Comparison of ENCODE assay signal across 13 cellular contexts in the genomic region with DNA sequence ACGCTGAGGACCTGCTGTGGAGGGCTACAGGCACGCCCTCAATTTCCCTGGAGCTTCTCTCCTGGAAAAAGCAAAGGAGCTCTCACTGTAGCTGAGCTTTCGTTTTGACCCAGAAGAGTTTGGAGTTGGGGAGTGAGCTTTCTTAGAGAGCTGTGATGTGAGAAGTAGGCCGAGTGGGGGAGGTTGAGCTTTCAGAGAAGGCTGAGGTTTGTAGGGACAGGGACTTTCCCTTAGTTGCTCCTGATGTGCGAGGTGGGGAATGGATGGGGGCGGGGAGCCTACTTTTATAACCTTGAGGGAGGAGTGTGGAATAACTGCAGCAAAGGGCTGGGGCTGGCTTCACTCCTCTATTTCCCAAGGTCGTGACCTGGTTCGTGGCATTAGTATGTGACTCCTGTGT. TPM values are rescaled to one million over a fixed set of nuclear protein-coding genes. Genes with fewer than 3 reads are reported as not detected.
DNase-seq lines count a peak whose midpoint lies in the region; ATAC-seq and TF ChIP-seq lines count a peak whose summit lies in the region.
"Had no signal": no experiment of that assay in that cellular context is flagged by ENCODE, and none has a peak within 500 bp of the region (broad histone marks: within the 10 kb centered on the region; RNA-seq: fewer than 3 reads in every experiment).

No MANE protein-coding gene starts in this region.

- H3K36me3 Mint-ChIP-seq in IgD-negative memory B cell (peaks cover 19% of the 10 kb centered on the region), memory B cell (peaks cover 34% of the 10 kb centered on the region)
- no peaks in the 10 kb centered on the region for H3K36me3 Mint-ChIP-seq in activated CD8-positive, alpha-beta memory T cell treated with anti-CD3 and anti-CD28 coated beads, Interleukin-2, amount 10 ng/mL, durations not matched to agents 7 days and 5 days

- peaks cover 0 to 11% (median 5%) of the 10 kb centered on the region in 4 donors for H3K36me3 ChIP-seq in esophagus muscularis mucosa
- no peaks in the 10 kb centered on the region for H3K36me3 ChIP-seq in thoracic aorta

- WGBS in esophagus muscularis mucosa: 45% methylated on average over 8 of the region's 8 CpGs

- no peak for TF ChIP-seq CTCF in esophagus muscularis mucosa (IDR thresholded peaks at IDR 0.05)
- no peak for TF ChIP-seq CTCF in thoracic aorta (IDR thresholded peaks at IDR 0.05)

- no peak for DNase-seq in esophagus muscularis mucosa (ENCODE audit: extremely low spot score)
- DNase-seq in memory B cell (ENCODE audit: low spot score in 2 of 2): no peak
- DNase-seq in thoracic aorta (ENCODE audit: low spot score): no peak
- no peak for DNase-seq in germinal center (ENCODE audit: low spot score)
- no peak for DNase-seq in activated CD8-positive, alpha-beta memory T cell treated with anti-CD3 and anti-CD28 coated beads, Interleukin-2, amount 10 ng/mL, durations not matched to agents 7 days and 5 days
- DNase-seq in foreskin melanocyte: no peak
- no peak for DNase-seq in NCI-H2171 treated with DMSO at 0.1 percent for 48 hours (lab: John Stamatoyannopoulos, UW)
- DNase-seq: activated CD8-positive, alpha-beta memory T cell treated with anti-CD3 and anti-CD28 coated beads, Interleukin-2, amount 50 U/mL, for 48 hours; DND-41; nucleus accumbens; stimulated activated naive CD4-positive, alpha-beta T cell treated with Interleukin-2 at 50 U/mL for 16 hours had no signal

- no peak for TF ChIP-seq POLR2A in esophagus muscularis mucosa (IDR thresholded peaks at IDR 0.05; ENCODE audit: low read depth)

- no peaks in the 10 kb centered on the region for H3K27me3 ChIP-seq in esophagus muscularis mucosa
- H3K27me3 ChIP-seq in thoracic aorta (replicated peaks; ENCODE audit: insufficient read depth): no peaks in the 10 kb centered on the region
- H3K27me3 ChIP-seq: SJSA1 had no signal

- H3K4me1 Mint-ChIP-seq in IgD-negative memory B cell: peaks cover 39 to 55% (median 50%) of the 10 kb centered on the region in 3 donors
- H3K4me1 Mint-ChIP-seq in memory B cell: peaks cover 46% of the 10 kb centered on the region
- no peaks in the 10 kb centered on the region for H3K4me1 Mint-ChIP-seq in activated CD8-positive, alpha-beta memory T cell treated with anti-CD3 and anti-CD28 coated beads, Interleukin-2, amount 10 ng/mL, durations not matched to agents 7 days and 5 days

- H3K27me3 Mint-ChIP-seq in IgD-negative memory B cell (no peaks in the 10 kb centered on the region), memory B cell (no peaks in the 10 kb centered on the region)
- peaks cover 8% of the 10 kb centered on the region for H3K27me3 Mint-ChIP-seq in activated CD8-positive, alpha-beta memory T cell treated with anti-CD3 and anti-CD28 coated beads, Interleukin-2, amount 10 ng/mL, durations not matched to agents 7 days and 5 days

- H3K27ac Mint-ChIP-seq in IgD-negative memory B cell (peak overlapping the region; percentile 74 to 96 (median 93)), memory B cell (peak overlapping the region; percentile 92)
- H3K27ac Mint-ChIP-seq in activated CD8-positive, alpha-beta memory T cell treated with anti-CD3 and anti-CD28 coated beads, Interleukin-2, amount 10 ng/mL, durations not matched to agents 7 days and 5 days: no peak overlapping the region

- no peak for ATAC-seq in memory B cell (ENCODE audit: low read depth)
- ATAC-seq in thoracic aorta (ENCODE audit: insufficient number of reproducible peaks, low FRiP score, low read depth): no peak
- ATAC-seq in activated CD8-positive, alpha-beta memory T cell treated with anti-CD3 and anti-CD28 coated beads, Interleukin-2, amount 10 ng/mL, durations not matched to agents 7 days and 5 days: no peak

- H3K4me1 ChIP-seq in esophagus muscularis mucosa (peaks cover 32 to 54% (median 44%) of the 10 kb centered on the region in 4 donors), thoracic aorta (ENCODE audit: control insufficient read depth in 1 of 2, low read depth in 2 of 2) (peaks cover 40 to 89% of the 10 kb centered on the region in 2 donors)

- H3K27ac ChIP-seq in esophagus muscularis mucosa (replicated peaks in 1 of 4): peak overlapping the region; percentile 41 to 62 (median 54)
- H3K27ac ChIP-seq in thoracic aorta: peak overlapping the region; percentile 91 to 95
- H3K27ac ChIP-seq: SJSA1 had no signal

- CTCF ChIA-PET in activated CD8-positive, alpha-beta memory T cell treated with anti-CD3 and anti-CD28 coated beads, Interleukin-2, amount 10 ng/mL, durations not matched to agents 7 days and 5 days (lab: Charles Lee): no interaction called here

- H3K9me3 Mint-ChIP-seq in IgD-negative memory B cell (no peaks in the 10 kb centered on the region), memory B cell (no peaks in the 10 kb centered on the region)
- H3K9me3 Mint-ChIP-seq in activated CD8-positive, alpha-beta memory T cell treated with anti-CD3 and anti-CD28 coated beads, Interleukin-2, amount 10 ng/mL, durations not matched to agents 7 days and 5 days (ENCODE audit: low read depth): no peaks in the 10 kb centered on the region

- peak overlapping the region in 1 of 4 donors; percentile 15 for H3K4me3 ChIP-seq in esophagus muscularis mucosa
- peak overlapping the region; percentile 41 for H3K4me3 ChIP-seq in thoracic aorta
- H3K4me3 ChIP-seq: SJSA1 had no signal

- TF ChIP-seq EP300 in esophagus muscularis mucosa (IDR thresholded peaks at IDR 0.05): no peak

- intact Hi-C loops in esophagus muscularis mucosa (cut with DNase I): no loop called here

- peak overlapping the region in 3 of 4 donors; percentile 74 to 79 (median 77) for H3K4me3 Mint-ChIP-seq in IgD-negative memory B cell
- no peak overlapping the region for H3K4me3 Mint-ChIP-seq in memory B cell
- no peak overlapping the region for H3K4me3 Mint-ChIP-seq in activated CD8-positive, alpha-beta memory T cell treated with anti-CD3 and anti-CD28 coated beads, Interleukin-2, amount 10 ng/mL, durations not matched to agents 7 days and 5 days

- H3K9me3 ChIP-seq in esophagus muscularis mucosa: no peaks in the 10 kb centered on the region
- no peaks in the 10 kb centered on the region for H3K9me3 ChIP-seq in thoracic aorta
- H3K9me3 ChIP-seq: SJSA1 had no signal

RNA-seq across cellular contexts. Expression of gene ZNF532, which starts 47.1 kb away (rescaled TPM):
- 14.8 TPM for polyA plus RNA-seq in IgD-negative memory B cell
- total RNA-seq in esophagus muscularis mucosa (100 to 1,000 TPM in 1 of 4 donors, 10 to 100 TPM in 3; 62.3 to 121 (median 64.7) TPM), thoracic aorta (100 to 1,000 TPM; 133 to 211 TPM)
- total RNA-seq in activated CD8-positive, alpha-beta memory T cell treated with anti-CD3 and anti-CD28 coated beads, Interleukin-2, amount 10 ng/mL, durations not matched to agents 7 days and 5 days: 1 to 10 TPM; 2.4 to 3.5 TPM

Comparison
In these comparisons a context has a peak if more than half of its experiments do, and no peak if none do; other contexts are left out.
1. H3K4me3 Mint-ChIP-seq: peak in IgD-negative memory B cell (3 of 4); none in memory B cell (single experiment) and activated CD8-positive, alpha-beta memory T cell treated with anti-CD3 and anti-CD28 coated beads, Interleukin-2, amount 10 ng/mL, durations not matched to agents 7 days and 5 days (single experiment).
2. RNA of gene ZNF532, which starts 47.1 kb away (total RNA-seq): 133 to 211 TPM in thoracic aorta and 62.3 to 121 TPM in esophagus muscularis mucosa; 2.4 to 3.5 TPM in activated CD8-positive, alpha-beta memory T cell treated with anti-CD3 and anti-CD28 coated beads, Interleukin-2, amount 10 ng/mL, durations not matched to agents 7 days and 5 days; every median in the first group is over 10 times any median in the second.